Comparison of ENCODE assay signal across 1 cellular context in the genomic region with DNA sequence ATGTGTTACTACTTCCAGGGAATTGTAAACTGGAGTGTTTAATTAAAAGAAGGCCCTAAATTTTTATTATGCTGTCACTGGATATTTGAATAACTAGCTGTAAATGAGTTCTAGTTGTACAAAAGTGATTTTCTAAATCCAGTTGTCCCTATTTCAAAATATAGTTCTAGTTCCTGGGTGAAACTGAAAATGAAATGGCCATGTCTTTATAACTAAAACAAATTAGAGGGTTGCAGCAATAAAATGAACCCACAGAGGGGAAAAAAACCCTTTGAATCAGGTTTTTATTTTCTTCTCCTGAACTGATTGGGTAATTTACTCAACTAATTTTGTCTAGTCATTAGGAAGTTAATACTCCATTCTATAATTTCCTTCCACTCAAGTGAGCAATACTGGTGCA.
TF ChIP-seq lines count a peak whose summit lies in the region.

No MANE protein-coding gene starts in this region.

TF ChIP-seq in liver, 16 proteins besides CTCF, POLR2A, EP300 and RAD21 (continued from another document):
- TF ChIP-seq, protein P1, sequence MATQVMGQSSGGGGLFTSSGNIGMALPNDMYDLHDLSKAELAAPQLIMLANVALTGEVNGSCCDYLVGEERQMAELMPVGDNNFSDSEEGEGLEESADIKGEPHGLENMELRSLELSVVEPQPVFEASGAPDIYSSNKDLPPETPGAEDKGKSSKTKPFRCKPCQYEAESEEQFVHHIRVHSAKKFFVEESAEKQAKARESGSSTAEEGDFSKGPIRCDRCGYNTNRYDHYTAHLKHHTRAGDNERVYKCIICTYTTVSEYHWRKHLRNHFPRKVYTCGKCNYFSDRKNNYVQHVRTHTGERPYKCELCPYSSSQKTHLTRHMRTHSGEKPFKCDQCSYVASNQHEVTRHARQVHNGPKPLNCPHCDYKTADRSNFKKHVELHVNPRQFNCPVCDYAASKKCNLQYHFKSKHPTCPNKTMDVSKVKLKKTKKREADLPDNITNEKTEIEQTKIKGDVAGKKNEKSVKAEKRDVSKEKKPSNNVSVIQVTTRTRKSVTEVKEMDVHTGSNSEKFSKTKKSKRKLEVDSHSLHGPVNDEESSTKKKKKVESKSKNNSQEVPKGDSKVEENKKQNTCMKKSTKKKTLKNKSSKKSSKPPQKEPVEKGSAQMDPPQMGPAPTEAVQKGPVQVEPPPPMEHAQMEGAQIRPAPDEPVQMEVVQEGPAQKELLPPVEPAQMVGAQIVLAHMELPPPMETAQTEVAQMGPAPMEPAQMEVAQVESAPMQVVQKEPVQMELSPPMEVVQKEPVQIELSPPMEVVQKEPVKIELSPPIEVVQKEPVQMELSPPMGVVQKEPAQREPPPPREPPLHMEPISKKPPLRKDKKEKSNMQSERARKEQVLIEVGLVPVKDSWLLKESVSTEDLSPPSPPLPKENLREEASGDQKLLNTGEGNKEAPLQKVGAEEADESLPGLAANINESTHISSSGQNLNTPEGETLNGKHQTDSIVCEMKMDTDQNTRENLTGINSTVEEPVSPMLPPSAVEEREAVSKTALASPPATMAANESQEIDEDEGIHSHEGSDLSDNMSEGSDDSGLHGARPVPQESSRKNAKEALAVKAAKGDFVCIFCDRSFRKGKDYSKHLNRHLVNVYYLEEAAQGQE (IDR thresholded peaks at IDR 0.05): no peak
